Comparison of ENCODE assay signal across 14 cellular contexts in genomic region chr18:36132756-36133155, GRCh38. TPM values are rescaled to one million over a fixed set of nuclear protein-coding genes. Genes with fewer than 3 reads are reported as not detected.
DNase-seq lines count a peak whose midpoint lies in the region; ATAC-seq and TF ChIP-seq lines count a peak whose summit lies in the region.
"Had no signal": no experiment of that assay in that cellular context is flagged by ENCODE, and none has a peak within 500 bp of the region (broad histone marks: within the 10 kb centered on the region; RNA-seq: fewer than 3 reads in every experiment).

No MANE protein-coding gene starts in this region.

- no peak for ATAC-seq in GM21447 (IDR thresholded peaks at IDR 0.05; ENCODE audit: unreplicated experiment)
- ATAC-seq: PC-3 had no signal

- DNase-seq in activated CD4-positive, alpha-beta T cell treated with anti-CD3 and anti-CD28 coated beads, Interleukin-2, amount 10 ng/mL, durations not matched to agents 7 days and 5 days = no peak
- no peak for DNase-seq in activated CD4-positive, alpha-beta T cell treated with anti-CD3 and anti-CD28 coated beads, Interleukin-2, amount 50 U/mL, for 4 hours
- DNase-seq in HFFc6 (no peak), OCI-M2 (lab: John Stamatoyannopoulos, UW; ENCODE audit: unreplicated experiment) (no peak), CD1c-positive myeloid dendritic cell (ENCODE audit: extremely low spot score) (no peak)
- DNase-seq in activated naive CD8-positive, alpha-beta T cell treated with anti-CD3 and anti-CD28 coated beads for 36 hours = no peak
- DNase-seq: esophagus squamous epithelium, kidney, NCI-H187 treated with DMSO at 0.1 percent for 48 hours, NCI-H510A treated with DMSO at 0.1 percent for 48 hours, PC-3, posterior cingulate gyrus had no signal

- H3K79me2 ChIP-seq in neural cell (replicated peaks; ENCODE audit: insufficient read depth, low read length) = peaks cover 61% of the 10 kb centered on the region

- no peaks in the 10 kb centered on the region for H3F3A ChIP-seq in neural cell (ENCODE audit: insufficient read depth, low read length, poor library complexity, severe bottlenecking)

- no peak for TF ChIP-seq CTCF in HFFc6 (IDR thresholded peaks at IDR 0.05)
- TF ChIP-seq CTCF in neural cell (IDR thresholded peaks at IDR 0.05; ENCODE audit: poor library complexity, severe bottlenecking) = no peak

- CTCF ChIA-PET in activated CD4-positive, alpha-beta T cell treated with anti-CD3 and anti-CD28 coated beads, Interleukin-2, amount 10 ng/mL, durations not matched to agents 7 days and 5 days (lab: Charles Lee) = no interaction called here

- peak overlapping the region; percentile 75 for H3K4me3 ChIP-seq in neural cell (ENCODE audit: low read length)
- H3K4me3 ChIP-seq: esophagus squamous epithelium had no signal

- H2AFZ ChIP-seq in neural cell (ENCODE audit: low read depth, low read length) = no peak overlapping the region

- peaks cover 4% of the 10 kb centered on the region for H3K36me3 ChIP-seq in neural cell (ENCODE audit: insufficient read depth, low read length)

- no peak overlapping the region for H3K9ac ChIP-seq in neural cell (ENCODE audit: low read length)

- no peaks in the 10 kb centered on the region for H3K27me3 Mint-ChIP-seq in activated CD4-positive, alpha-beta T cell treated with anti-CD3 and anti-CD28 coated beads, Interleukin-2, amount 10 ng/mL, durations not matched to agents 7 days and 5 days
- peaks cover 3% of the 10 kb centered on the region; the same call in 1 of the 2 replicates for H3K27me3 Mint-ChIP-seq in HFFc6 (ENCODE audit: insufficient read depth)
- no peaks in the 10 kb centered on the region for H3K27me3 Mint-ChIP-seq in activated naive CD8-positive, alpha-beta T cell treated with anti-CD3 and anti-CD28 coated beads for 36 hours

- H3K27ac ChIP-seq in neural cell (ENCODE audit: low read length) = no peak overlapping the region
- H3K27ac ChIP-seq: esophagus squamous epithelium had no signal

- no peak overlapping the region for H3K4me2 ChIP-seq in neural cell (ENCODE audit: low read length)

- H3K27ac Mint-ChIP-seq in activated CD4-positive, alpha-beta T cell treated with anti-CD3 and anti-CD28 coated beads, Interleukin-2, amount 10 ng/mL, durations not matched to agents 7 days and 5 days = peak overlapping the region; percentile 67
- peak overlapping the region; percentile 25 for H3K27ac Mint-ChIP-seq in HFFc6
- peak overlapping the region; percentile 52 for H3K27ac Mint-ChIP-seq in activated naive CD8-positive, alpha-beta T cell treated with anti-CD3 and anti-CD28 coated beads for 36 hours

- no peaks in the 10 kb centered on the region for H3K9me2 ChIP-seq in neural cell (ENCODE audit: insufficient read depth, low read length)

- H3K4me1 Mint-ChIP-seq in activated CD4-positive, alpha-beta T cell treated with anti-CD3 and anti-CD28 coated beads, Interleukin-2, amount 10 ng/mL, durations not matched to agents 7 days and 5 days = peaks cover 46% of the 10 kb centered on the region
- H3K4me1 Mint-ChIP-seq in HFFc6 (ENCODE audit: low read depth) = peaks cover 38% of the 10 kb centered on the region
- peaks cover 33% of the 10 kb centered on the region for H3K4me1 Mint-ChIP-seq in activated naive CD8-positive, alpha-beta T cell treated with anti-CD3 and anti-CD28 coated beads for 36 hours

- no peak overlapping the region for H3K4me3 Mint-ChIP-seq in activated CD4-positive, alpha-beta T cell treated with anti-CD3 and anti-CD28 coated beads, Interleukin-2, amount 10 ng/mL, durations not matched to agents 7 days and 5 days
- H3K4me3 Mint-ChIP-seq in HFFc6 = 0 out of 2 replicates have a peak overlapping the region, but pooled peaks have one; percentile 98
- peak overlapping the region; percentile 13 for H3K4me3 Mint-ChIP-seq in activated naive CD8-positive, alpha-beta T cell treated with anti-CD3 and anti-CD28 coated beads for 36 hours

- POLR2A ChIA-PET in activated CD4-positive, alpha-beta T cell treated with anti-CD3 and anti-CD28 coated beads, Interleukin-2, amount 10 ng/mL, durations not matched to agents 7 days and 5 days (lab: Charles Lee) = no interaction called here

- H3K36me3 Mint-ChIP-seq in activated CD4-positive, alpha-beta T cell treated with anti-CD3 and anti-CD28 coated beads, Interleukin-2, amount 10 ng/mL, durations not matched to agents 7 days and 5 days (ENCODE audit: low read depth) = peaks cover 29% of the 10 kb centered on the region
- peaks cover 19% of the 10 kb centered on the region for H3K36me3 Mint-ChIP-seq in HFFc6 (ENCODE audit: low read depth)
- H3K36me3 Mint-ChIP-seq in activated naive CD8-positive, alpha-beta T cell treated with anti-CD3 and anti-CD28 coated beads for 36 hours = peaks cover 12% of the 10 kb centered on the region

- TF ChIP-seq RAD21 in neural cell (conservative IDR thresholded peaks at IDR 0.05) = no peak

- TF ChIP-seq EP300 in neural cell (conservative IDR thresholded peaks at IDR 0.05; ENCODE audit: poor library complexity, severe bottlenecking) = no peak

- no peaks in the 10 kb centered on the region for H3K9me3 ChIP-seq in neural cell (ENCODE audit: low read length)
- H3K9me3 ChIP-seq: esophagus squamous epithelium had no signal

- H3K27me3 ChIP-seq in neural cell (ENCODE audit: insufficient read depth, low read depth, low read length) = no peaks in the 10 kb centered on the region
- H3K27me3 ChIP-seq: esophagus squamous epithelium had no signal

- no peaks in the 10 kb centered on the region for H4K20me1 ChIP-seq in neural cell (ENCODE audit: insufficient read depth)

- no peaks in the 10 kb centered on the region for H3K9me3 Mint-ChIP-seq in activated CD4-positive, alpha-beta T cell treated with anti-CD3 and anti-CD28 coated beads, Interleukin-2, amount 10 ng/mL, durations not matched to agents 7 days and 5 days
- no peaks in the 10 kb centered on the region for H3K9me3 Mint-ChIP-seq in HFFc6
- no peaks in the 10 kb centered on the region for H3K9me3 Mint-ChIP-seq in activated naive CD8-positive, alpha-beta T cell treated with anti-CD3 and anti-CD28 coated beads for 36 hours

TF ChIP-seq in neural cell, 6 proteins besides CTCF, POLR2A, EP300 and RAD21:
- TF ChIP-seq EZH2 (IDR thresholded peaks at IDR 0.05; ENCODE audit: borderline replicate concordance, insufficient read depth, low read length, poor library complexity, severe bottlenecking) (no peak), POLR2AphosphoS5 (IDR thresholded peaks at IDR 0.05) (no peak), SMC3 (conservative IDR thresholded peaks at IDR 0.05; ENCODE audit: poor library complexity) (no peak), TAF1 (IDR thresholded peaks at IDR 0.05; ENCODE audit: low read depth) (no peak), MXI1 (conservative IDR thresholded peaks at IDR 0.05; ENCODE audit: poor library complexity, severe bottlenecking) (no peak), REST (IDR thresholded peaks at IDR 0.05; ENCODE audit: borderline replicate concordance) (no peak)

RNA-seq across cellular contexts. Expression of gene ELP2, which starts 3.1 kb away (rescaled TPM):
- 10 to 100 TPM; 63.3 to 72.8 TPM for total RNA-seq in activated CD4-positive, alpha-beta T cell treated with anti-CD3 and anti-CD28 coated beads, Interleukin-2, amount 10 ng/mL, durations not matched to agents 7 days and 5 days
- total RNA-seq in HFFc6 (2021; fragmentation: NEBNext Ultra II Directional; extraction: Animal tissue kit (Norgen Biotek cat#: 25700)) = 10 to 100 TPM; 76.2 to 99.7 (median 82.3) TPM
- total RNA-seq in activated naive CD8-positive, alpha-beta T cell treated with anti-CD3 and anti-CD28 coated beads for 36 hours = 10 to 100 TPM; 93.4 to 98.2 TPM
- polyA plus RNA-seq in neural cell = 77.1 and 83.6 TPM in 2 replicates
- polyA minus RNA-seq in neural cell = 112 and 141 TPM in 2 replicates

RNA-seq across cellular contexts. Expression of gene SLC39A6, which starts 3.6 kb away (rescaled TPM):
- 10 to 100 TPM; 20.1 to 22.5 TPM for total RNA-seq in activated CD4-positive, alpha-beta T cell treated with anti-CD3 and anti-CD28 coated beads, Interleukin-2, amount 10 ng/mL, durations not matched to agents 7 days and 5 days
- total RNA-seq in HFFc6 (2021; fragmentation: NEBNext Ultra II Directional; extraction: Animal tissue kit (Norgen Biotek cat#: 25700)) = 10 to 100 TPM; 62.4 to 76.4 (median 71.1) TPM
- 10 to 100 TPM; 30.9 to 31.2 TPM for total RNA-seq in activated naive CD8-positive, alpha-beta T cell treated with anti-CD3 and anti-CD28 coated beads for 36 hours
- 260 and 298 TPM in 2 replicates for polyA plus RNA-seq in neural cell
- 294 and 310 TPM in 2 replicates for polyA minus RNA-seq in neural cell

RNA-seq across cellular contexts. Expression of gene MOCOS, which starts 54.5 kb away (rescaled TPM):
- under 1 TPM; 0.05 to 0.17 TPM for total RNA-seq in activated CD4-positive, alpha-beta T cell treated with anti-CD3 and anti-CD28 coated beads, Interleukin-2, amount 10 ng/mL, durations not matched to agents 7 days and 5 days
- 1 to 10 TPM; 1.7 to 3.0 (median 2.5) TPM for total RNA-seq in HFFc6 (2021; fragmentation: NEBNext Ultra II Directional; extraction: Animal tissue kit (Norgen Biotek cat#: 25700))
- total RNA-seq in activated naive CD8-positive, alpha-beta T cell treated with anti-CD3 and anti-CD28 coated beads for 36 hours = under 1 TPM; 0.14 to 0.16 TPM
- polyA plus RNA-seq in neural cell = not detected in 2 replicates
- polyA minus RNA-seq in neural cell = not detected in 2 replicates
